Comparison of ENCODE assay signal across 9 cellular contexts in genomic region chr9:35615981-35616680, GRCh38. TPM values are rescaled to one million over a fixed set of nuclear protein-coding genes. Genes with fewer than 3 reads are reported as not detected.
DNase-seq lines count a peak whose midpoint lies in the region; ATAC-seq and TF ChIP-seq lines count a peak whose summit lies in the region.
"Had no signal": no experiment of that assay in that cellular context is flagged by ENCODE, and none has a peak within 500 bp of the region (broad histone marks: within the 10 kb centered on the region; RNA-seq: fewer than 3 reads in every experiment).

No MANE protein-coding gene starts in this region.

- TF ChIP-seq CTCF in CD4-positive, alpha-beta T cell (IDR thresholded peaks at IDR 0.05), result no peak
- no peak for TF ChIP-seq CTCF in H9 (conservative IDR thresholded peaks at IDR 0.05)

- H3T11ph ChIP-seq in H9 (ENCODE audit: low read length), result no peak overlapping the region

- H3K14ac ChIP-seq in H9 (ENCODE audit: insufficient read depth, low read length), result peak overlapping the region; percentile 44

- CTCF ChIA-PET in CD4-positive, alpha-beta T cell (lab: Charles Lee), result interaction anchor here (0.7 to 3.2 kb wide), 11 partner anchors 9 to 626 kb away, joined by 3 to 22 read pairs (median 5); partner anchors contain the start of genes ARHGEF39, CCDC107, DNAJB5 and RMRP

- no peaks in the 10 kb centered on the region for H3K27me3 ChIP-seq in CD4-positive, alpha-beta T cell (ENCODE audit: control insufficient read depth, insufficient read depth, low read length)
- peaks cover 4% of the 10 kb centered on the region; the same call in 1 of the 2 replicates for H3K27me3 ChIP-seq in H9 (ENCODE audit: insufficient read depth, low read length)

- H4K91ac ChIP-seq in H9 (ENCODE audit: insufficient read length, low read depth, low read length), result no peak overlapping the region

- H3K23ac ChIP-seq in H9 (ENCODE audit: insufficient read length, low read depth, low read length), result no peak overlapping the region

- peak overlapping the region; percentile 77 for H3K4me2 ChIP-seq in H9 (ENCODE audit: insufficient read depth, insufficient read length, low read length)

- H3K4me1 ChIP-seq in H9 (ENCODE audit: insufficient read depth, low read length), result no peaks in the 10 kb centered on the region; the same call in 1 of the 2 replicates

- peak overlapping the region; percentile 72 for H3K27ac Mint-ChIP-seq in CD4-positive, alpha-beta T cell
- H3K27ac Mint-ChIP-seq in H9, result no peak overlapping the region; a peak in 2 of 7 replicates
- peak overlapping the region; percentile 1 to 86 for H3K27ac Mint-ChIP-seq in activated naive CD4-positive, alpha-beta T cell treated with anti-CD3 and anti-CD28 coated beads, Interleukin-2, amount 50 U/mL, for 72 hours

- H3K4me3 Mint-ChIP-seq in CD4-positive, alpha-beta T cell, result peak overlapping the region; percentile 86
- peak overlapping the region; percentile 76 to 79 for H3K4me3 Mint-ChIP-seq in H9

- H3K9ac ChIP-seq in H9 (ENCODE audit: extremely low read depth, insufficient read length, low read length), result no peak overlapping the region

- no peak overlapping the region for H2BK20ac ChIP-seq in H9 (ENCODE audit: low read depth, low read length, poor library complexity, severe bottlenecking)

- intact Hi-C loops in CD4-positive, alpha-beta T cell (cut with DNase I, micrococcal nuclease), result loop anchor here (2.0 to 5.0 kb wide), 2 partner anchors 41 to 81 kb away; partner anchors contain the start of genes CCDC107 (in 2 of the 2) and RMRP (in 2 of the 2)

- H3K27me3 Mint-ChIP-seq in CD4-positive, alpha-beta T cell, result no peaks in the 10 kb centered on the region
- H3K27me3 Mint-ChIP-seq in H9 (ENCODE audit: low read depth), result peaks cover 42% of the 10 kb centered on the region

- ATAC-seq in CD4-positive, alpha-beta T cell (ENCODE audit: poor library complexity), result no peak
- no peak for ATAC-seq in activated naive CD4-positive, alpha-beta T cell treated with anti-CD3 and anti-CD28 coated beads, Interleukin-2, amount 50 U/mL, for 72 hours

- no peak overlapping the region for H2AK5ac ChIP-seq in H9 (ENCODE audit: insufficient read length, low read length)

- no peak overlapping the region for H2BK15ac ChIP-seq in H9 (ENCODE audit: low read depth, low read length)

- peak overlapping the region; percentile 50 for H4K8ac ChIP-seq in H9 (replicated peaks; ENCODE audit: insufficient read length, low read depth, low read length)

- POLR2A ChIA-PET in CD4-positive, alpha-beta T cell (lab: Charles Lee), result interaction anchor here (0.6 to 3.4 kb wide), 14 partner anchors 11 to 544 kb away, joined by 3 to 35 read pairs (median 4); partner anchors contain the start of genes CCDC107, CREB3, RMRP and SIT1

- H2BK5ac ChIP-seq in H9 (ENCODE audit: insufficient read length, low read length), result no peak overlapping the region

- no peaks in the 10 kb centered on the region for H3K79me2 ChIP-seq in H9 (ENCODE audit: insufficient read depth, low read length)

- H4K5ac ChIP-seq in H9 (ENCODE audit: insufficient read length, low read depth, low read length), result peak overlapping the region; percentile 55

- peaks cover 56% of the 10 kb centered on the region for H3K4me1 Mint-ChIP-seq in CD4-positive, alpha-beta T cell (ENCODE audit: low read depth)
- peaks cover 15 to 18% of the 10 kb centered on the region in 2 experiments for H3K4me1 Mint-ChIP-seq in H9

- DNase-seq in CD4-positive, alpha-beta T cell, result no peak
- DNase-seq in H9 (no peak), mesenteric fat pad (ENCODE audit: low spot score) (peak; percentile 67), SK-N-DZ (ENCODE audit: low spot score) (no peak), hippocampal formation (lab: John Stamatoyannopoulos, UW) (no peak), foreskin melanocyte (no peak)
- DNase-seq in activated naive CD4-positive, alpha-beta T cell treated with anti-CD3 and anti-CD28 coated beads, Interleukin-2, amount 50 U/mL, for 72 hours (ENCODE audit: low spot score in 2 of 2), result no peak
- no peak for DNase-seq in stimulated activated CD4-positive, alpha-beta T cell treated with anti-CD3 and anti-CD28 coated beads, Interleukin-2, amount 100 ng/mL, for 48 hours
- DNase-seq: OCI-M1 had no signal

- no peaks in the 10 kb centered on the region for H3K9me3 Mint-ChIP-seq in CD4-positive, alpha-beta T cell
- H3K9me3 Mint-ChIP-seq in H9, result no peaks in the 10 kb centered on the region; a peak in 1 of 5 replicates
- H3K9me3 Mint-ChIP-seq in activated naive CD4-positive, alpha-beta T cell treated with anti-CD3 and anti-CD28 coated beads, Interleukin-2, amount 50 U/mL, for 72 hours, result no peaks in the 10 kb centered on the region

- no peaks in the 10 kb centered on the region for H3K36me3 Mint-ChIP-seq in CD4-positive, alpha-beta T cell (ENCODE audit: low read depth)
- no peaks in the 10 kb centered on the region for H3K36me3 Mint-ChIP-seq in H9 (ENCODE audit: insufficient read depth in 1 of 3, low read depth in 3 of 3)
- no peaks in the 10 kb centered on the region for H3K36me3 Mint-ChIP-seq in activated naive CD4-positive, alpha-beta T cell treated with anti-CD3 and anti-CD28 coated beads, Interleukin-2, amount 50 U/mL, for 72 hours

- H2BK120ac ChIP-seq in H9 (ENCODE audit: low read depth, low read length, poor library complexity, severe bottlenecking), result no peak overlapping the region

- peaks cover 13% of the 10 kb centered on the region for H3K23me2 ChIP-seq in H9 (ENCODE audit: insufficient read length, low read depth, low read length, poor library complexity, severe bottlenecking)

- no peak overlapping the region for H3K56ac ChIP-seq in H9 (ENCODE audit: insufficient read length, low read depth, low read length)

- H3K18ac ChIP-seq in H9 (ENCODE audit: insufficient read length, low read depth, low read length), result peak overlapping the region; percentile 69

- no peaks in the 10 kb centered on the region for H3K9me3 ChIP-seq in CD4-positive, alpha-beta T cell (ENCODE audit: control insufficient read depth, low read length)
- no peaks in the 10 kb centered on the region for H3K9me3 ChIP-seq in H9 (ENCODE audit: control insufficient read depth, low read depth, low read length)

- no peak overlapping the region for H3K27ac ChIP-seq in CD4-positive, alpha-beta T cell (ENCODE audit: low read depth, low read length)
- no peak overlapping the region for H3K27ac ChIP-seq in H9 (ENCODE audit: insufficient read length, low read depth, low read length)

- H3K4ac ChIP-seq in H9 (ENCODE audit: low read depth, low read length), result no peak overlapping the region

- H2AFZ ChIP-seq in H9 (ENCODE audit: low read length), result no peak overlapping the region

- no peak overlapping the region for H2BK12ac ChIP-seq in H9 (ENCODE audit: insufficient read length, low read depth, low read length)

- no peaks in the 10 kb centered on the region for H3K79me1 ChIP-seq in H9 (ENCODE audit: insufficient read depth, low read depth, low read length, poor library complexity, severe bottlenecking)

- H4K20me1 ChIP-seq in H9 (ENCODE audit: control insufficient read depth, insufficient read depth, insufficient read length), result no peaks in the 10 kb centered on the region

- WGBS in H9 (ENCODE audit: extremely low coverage, insufficient read length, low lambda C conversion rate), result no CpG with 5 or more reads among the region's 17 CpGs

RNA-seq across cellular contexts. Expression of gene CD72, which starts 2.1 kb away (rescaled TPM):
- 1 to 10 TPM; 2.3 to 3.6 TPM for total RNA-seq in CD4-positive, alpha-beta T cell
- total RNA-seq in H9 (2021) (3.3 and 3.9 TPM in 2 replicates), mesenteric fat pad (7.0 TPM)
- total RNA-seq in activated naive CD4-positive, alpha-beta T cell treated with anti-CD3 and anti-CD28 coated beads, Interleukin-2, amount 50 U/mL, for 72 hours, result 10 to 100 TPM; 11.1 to 16.7 TPM
- polyA plus RNA-seq in SK-N-DZ (2014; cell fraction: cytosol; rRNA removed), result not detected in 2 replicates
- polyA plus RNA-seq in SK-N-DZ (2014; cell fraction: nucleus; rRNA removed), result 0.73 and 2.4 TPM in 2 replicates

RNA-seq across cellular contexts. Expression of gene TESK1, which starts 11.1 kb away (rescaled TPM):
- 10 to 100 TPM; 18.5 to 18.6 TPM for total RNA-seq in CD4-positive, alpha-beta T cell
- total RNA-seq in H9 (2021) (28.1 and 28.6 TPM in 2 replicates), mesenteric fat pad (94.4 TPM)
- 10 to 100 TPM; 19.4 to 61.3 TPM for total RNA-seq in activated naive CD4-positive, alpha-beta T cell treated with anti-CD3 and anti-CD28 coated beads, Interleukin-2, amount 50 U/mL, for 72 hours
- polyA plus RNA-seq in SK-N-DZ (2014; cell fraction: cytosol; rRNA removed), result 5.7 and 8.4 TPM in 2 replicates
- polyA plus RNA-seq in SK-N-DZ (2014; cell fraction: nucleus; rRNA removed), result 38.2 and 46.7 TPM in 2 replicates

RNA-seq across cellular contexts. Expression of gene SIT1, which starts 34.6 kb away (rescaled TPM):
- 10 to 100 TPM; 18.4 to 19.2 TPM for total RNA-seq in CD4-positive, alpha-beta T cell
- total RNA-seq in H9 (2021) (1.3 and 1.6 TPM in 2 replicates), mesenteric fat pad (1.3 TPM)
- total RNA-seq in activated naive CD4-positive, alpha-beta T cell treated with anti-CD3 and anti-CD28 coated beads, Interleukin-2, amount 50 U/mL, for 72 hours, result 100 to 1,000 TPM in 1 of 2 donors, 10 to 100 TPM in 1; 67.8 to 122 TPM
- 2.9 and 4.0 TPM in 2 replicates for polyA plus RNA-seq in SK-N-DZ (2014; cell fraction: cytosol; rRNA removed)
- 0.88 and 4.5 TPM in 2 replicates for polyA plus RNA-seq in SK-N-DZ (2014; cell fraction: nucleus; rRNA removed)

RNA-seq across cellular contexts. Expression of gene RMRP, which starts 41.7 kb away (rescaled TPM):
- total RNA-seq in CD4-positive, alpha-beta T cell, result over 10,000 TPM; 14,857 to 24,615 TPM
- total RNA-seq in H9 (2021) (18,417 and 20,652 TPM in 2 replicates), mesenteric fat pad (19,106 TPM)
- total RNA-seq in activated naive CD4-positive, alpha-beta T cell treated with anti-CD3 and anti-CD28 coated beads, Interleukin-2, amount 50 U/mL, for 72 hours, result 1,000 to 10,000 TPM; 3,566 to 7,483 TPM
- not detected in 2 replicates for polyA plus RNA-seq in SK-N-DZ (2014; cell fraction: cytosol; rRNA removed)
- not detected in 2 replicates for polyA plus RNA-seq in SK-N-DZ (2014; cell fraction: nucleus; rRNA removed)

RNA-seq across cellular contexts. Expression of gene CCDC107, which starts 42.0 kb away (rescaled TPM):
- 10 to 100 TPM; 10.2 TPM for total RNA-seq in CD4-positive, alpha-beta T cell
- total RNA-seq in H9 (2021) (11.3 and 12.0 TPM in 2 replicates), mesenteric fat pad (103 TPM)
- 10 to 100 TPM; 10.2 to 24.4 TPM for total RNA-seq in activated naive CD4-positive, alpha-beta T cell treated with anti-CD3 and anti-CD28 coated beads, Interleukin-2, amount 50 U/mL, for 72 hours
- 6.5 and 7.8 TPM in 2 replicates for polyA plus RNA-seq in SK-N-DZ (2014; cell fraction: cytosol; rRNA removed)
- 7.7 and 8.2 TPM in 2 replicates for polyA plus RNA-seq in SK-N-DZ (2014; cell fraction: nucleus; rRNA removed)

Comparison
In these comparisons a context has a peak if more than half of its experiments do, and no peak if none do; other contexts are left out.
1. H3K27ac Mint-ChIP-seq: peak in CD4-positive, alpha-beta T cell (single experiment) and activated naive CD4-positive, alpha-beta T cell treated with anti-CD3 and anti-CD28 coated beads, Interleukin-2, amount 50 U/mL, for 72 hours (2 of 2); none in H9 (0 of 3).